ENCODE assay signal across 19 cellular contexts in the genomic region with DNA sequence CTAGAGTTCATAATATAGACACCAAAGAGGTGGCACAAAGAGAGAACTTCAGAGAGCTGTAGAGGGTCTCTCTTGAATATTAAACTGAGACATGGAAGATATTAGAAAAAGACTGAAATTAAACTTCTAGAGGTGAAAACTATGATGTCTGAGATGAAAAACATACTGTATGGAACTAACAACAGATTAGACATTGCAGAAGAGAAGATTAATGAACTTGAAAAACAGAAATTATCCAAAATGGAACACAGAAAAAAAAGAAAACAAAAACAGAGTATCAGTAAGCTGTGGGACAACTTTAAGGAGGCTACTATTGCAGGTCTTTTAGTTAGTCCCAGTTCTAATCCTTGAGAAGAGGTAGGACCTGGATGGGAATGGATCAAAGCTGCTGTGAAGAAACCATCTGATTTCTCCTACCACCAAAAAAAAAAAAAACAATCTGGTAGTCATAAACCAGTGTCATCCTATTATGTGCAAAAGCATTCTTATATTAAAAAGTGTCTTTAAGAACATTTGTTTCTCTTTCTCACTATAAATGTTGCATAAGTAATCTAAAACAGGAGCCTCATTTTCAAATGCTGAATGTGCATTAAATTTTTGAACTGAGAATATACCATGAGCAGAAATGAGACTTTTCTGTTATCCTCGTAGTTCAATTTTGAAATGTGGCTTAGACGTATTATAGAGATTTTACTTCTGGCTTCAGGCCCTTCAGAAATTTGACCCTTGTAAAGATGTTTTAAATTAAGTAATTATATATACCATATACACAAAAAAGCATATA.
"Had no signal": no experiment of that assay in that cellular context is flagged by ENCODE, and none has a peak within 500 bp of the region (broad histone marks: within the 10 kb centered on the region; RNA-seq: fewer than 3 reads in every experiment).

No MANE protein-coding gene starts in this region.

- H3K27me3 ChIP-seq: MG63 had no signal

- ATAC-seq: Panc1, PC-3 had no signal

- H3K9me3 ChIP-seq: MG63 had no signal

- DNase-seq: Karpas-422, KG1, MG63, NCI-H1092 treated with DMSO at 0.1 percent for 48 hours, NCI-H1436, NCI-H187, NCI-H2029, NCI-H2081 treated with DMSO at 0.1 percent for 48 hours, NCI-H2171, NCI-H226, NCI-H446, NCI-H510A, NCI-H524 treated with DMSO at 0.1 percent for 48 hours, NCI-H69, NCI-H774, PC-3, SHP77 had no signal

- H3K36me3 ChIP-seq: MG63 had no signal

- H3K27ac ChIP-seq: RWPE1 had no signal

- H3K4me3 ChIP-seq: MG63 had no signal
